Comparison of ENCODE assay signal across 18 cellular contexts in the genomic region with DNA sequence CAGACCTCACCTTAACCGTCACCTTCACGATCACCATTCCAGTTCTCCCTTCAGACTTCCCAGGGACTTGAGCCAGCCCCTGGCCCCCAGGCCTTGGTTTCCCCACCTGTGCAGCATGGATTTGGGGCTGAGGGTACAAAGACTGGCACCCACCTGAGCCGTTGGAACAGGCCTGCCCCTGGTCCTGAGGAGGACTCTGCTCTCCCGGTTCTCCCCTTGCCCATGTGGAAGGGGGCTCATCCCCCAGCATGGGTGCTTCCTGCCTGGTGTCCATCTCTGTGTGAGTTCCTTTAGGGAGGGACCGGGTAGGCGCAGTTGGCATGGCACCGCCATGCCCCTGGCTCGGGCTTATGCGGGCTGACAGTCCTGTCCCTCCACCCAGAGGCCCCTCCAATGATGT.
"Had no signal": no experiment of that assay in that cellular context is flagged by ENCODE, and none has a peak within 500 bp of the region (broad histone marks: within the 10 kb centered on the region; RNA-seq: fewer than 3 reads in every experiment).

No MANE protein-coding gene starts in this region.

- H3K4me3 ChIP-seq: adrenal gland, esophagus muscularis mucosa, gastroesophageal sphincter, heart right ventricle, SK-N-MC had no signal

- ATAC-seq: activated T-helper 17 cell treated with anti-CD3 and anti-CD28 coated beads, Interleukin-2, amount 50 U/mL, for 72 hours; gastroesophageal sphincter; heart right ventricle; naive thymus-derived CD4-positive, alpha-beta T cell had no signal

- DNase-seq: activated B cell treated with CpG ODN at 0.5 μM for 24 hours; activated CD4-positive, alpha-beta T cell treated with anti-CD3 and anti-CD28 coated beads, Interleukin-2, amount 50 U/mL, for 1 hour; activated naive CD4-positive, alpha-beta T cell treated with anti-CD3 and anti-CD28 coated beads for 36 hours; effector memory CD4-positive, alpha-beta T cell; kidney glomerular epithelial cell; mesenchymal stem cell; retina; stimulated activated CD4-positive, alpha-beta T cell treated with anti-CD3 and anti-CD28 coated beads, Interleukin-15, amount 100 ng/mL, for 24 hours; stimulated activated CD4-positive, alpha-beta T cell treated with anti-CD3 and anti-CD28 coated beads, Interleukin-2, amount 100 ng/mL, for 48 hours; trophoblast cell had no signal

- H3K36me3 ChIP-seq: adrenal gland had no signal

- H3K79me2 ChIP-seq: parathyroid adenoma had no signal

- H2AFZ ChIP-seq: parathyroid adenoma had no signal

- H3K27me3 ChIP-seq: adrenal gland, esophagus muscularis mucosa, gastroesophageal sphincter, heart right ventricle had no signal

- H3K9me3 ChIP-seq: adrenal gland, esophagus muscularis mucosa, gastroesophageal sphincter had no signal

- H3K4me1 ChIP-seq: adrenal gland, esophagus muscularis mucosa, gastroesophageal sphincter, parathyroid adenoma had no signal

- H3K9ac ChIP-seq: parathyroid adenoma had no signal

- H3K27ac ChIP-seq: adrenal gland, esophagus muscularis mucosa, gastroesophageal sphincter, heart right ventricle, parathyroid adenoma, SK-N-MC had no signal
